In genomic region chr16:12760819-12761611, GRCh38 we compare ENCODE assay signal across 19 cellular contexts. TPM values are rescaled to one million over a fixed set of nuclear protein-coding genes. Genes with fewer than 3 reads are reported as not detected.
DNase-seq lines count a peak whose midpoint lies in the region; ATAC-seq and TF ChIP-seq lines count a peak whose summit lies in the region.
"Had no signal": no experiment of that assay in that cellular context is flagged by ENCODE, and none has a peak within 500 bp of the region (broad histone marks: within the 10 kb centered on the region; RNA-seq: fewer than 3 reads in every experiment).

No MANE protein-coding gene starts in this region.

- no peak overlapping the region for H2AFZ ChIP-seq in OCI-LY7 (ENCODE audit: low read length)
- H2AFZ ChIP-seq: GM23338 had no signal

- H3K4me1 Mint-ChIP-seq in activated CD4-positive, alpha-beta T cell treated with anti-CD3 and anti-CD28 coated beads, Interleukin-2, amount 10 ng/mL, durations not matched to agents 7 days and 5 days, result no peaks in the 10 kb centered on the region

- H4K20me1 ChIP-seq in OCI-LY7 (ENCODE audit: insufficient read depth, low read length), result no peaks in the 10 kb centered on the region

- BruUV-seq in OCI-LY7 (replicated peaks; lab: Mats Ljungman, UMichigan), result no TSS peak

- H3K9me2 ChIP-seq in OCI-LY7 (ENCODE audit: insufficient read depth, low read length), result no peaks in the 10 kb centered on the region

- CTCF ChIA-PET in OCI-LY7 (lab: Charles Lee; ENCODE audit: unreplicated experiment), result no interaction called here
- CTCF ChIA-PET in activated CD4-positive, alpha-beta T cell treated with anti-CD3 and anti-CD28 coated beads, Interleukin-2, amount 10 ng/mL, durations not matched to agents 7 days and 5 days (lab: Charles Lee), result interaction anchor here (0.7 kb wide), 1 partner anchor 1519 kb away, joined by 3 read pairs; no protein-coding TSS in a partner anchor

- H3K4me3 ChIP-seq in OCI-LY7 (ENCODE audit: low read depth, low read length, poor library complexity, severe bottlenecking) (peak overlapping the region; percentile 60), liver (ENCODE audit: low read depth in 1 of 3, low read length in 3 of 3) (no peak overlapping the region), neutrophil (ENCODE audit: low read depth in 1 of 2, low read length in 1 of 2) (no peak overlapping the region)
- H3K4me3 ChIP-seq: BLaER1 treated with 17β-estradiol and CSF1 and Interleukin-3, amounts not matched to agents 10 nM and 100 nM; GM23338 had no signal

- no peak for TF ChIP-seq RAD21 in liver (IDR thresholded peaks at IDR 0.05)

- H3K79me2 ChIP-seq in OCI-LY7 (ENCODE audit: insufficient read depth, low read depth, low read length), result no peaks in the 10 kb centered on the region

- TF ChIP-seq CTCF in OCI-LY7 (conservative IDR thresholded peaks at IDR 0.05; ENCODE audit: low read length) (no peak), liver (IDR thresholded peaks at IDR 0.05; ENCODE audit: low read depth, low read length, missing input control) (no peak), neutrophil (IDR thresholded peaks at IDR 0.05) (no peak)

- intact Hi-C loops in OCI-LY7 (cut with micrococcal nuclease; ENCODE audit: unreplicated experiment), result no loop called here

- no peaks in the 10 kb centered on the region for H3K9me3 Mint-ChIP-seq in activated CD4-positive, alpha-beta T cell treated with anti-CD3 and anti-CD28 coated beads, Interleukin-2, amount 10 ng/mL, durations not matched to agents 7 days and 5 days
- H3K9me3 Mint-ChIP-seq: CD8-positive, alpha-beta T cell; GM23338 had no signal

- H3K9me3 ChIP-seq in OCI-LY7 (ENCODE audit: low read length), result no peaks in the 10 kb centered on the region; the same call in 1 of the 2 replicates
- H3K9me3 ChIP-seq in liver (ENCODE audit: control insufficient read depth in 4 of 4, low read length in 3 of 4), result no peaks in the 10 kb centered on the region
- H3K9me3 ChIP-seq in neutrophil, result no peaks in the 10 kb centered on the region

- peak overlapping the region; percentile 61 for H3K4me2 ChIP-seq in OCI-LY7 (ENCODE audit: low read length)
- H3K4me2 ChIP-seq: GM23338 had no signal

- peaks cover 10% of the 10 kb centered on the region for H3K36me3 Mint-ChIP-seq in activated CD4-positive, alpha-beta T cell treated with anti-CD3 and anti-CD28 coated beads, Interleukin-2, amount 10 ng/mL, durations not matched to agents 7 days and 5 days (ENCODE audit: low read depth)
- H3K36me3 Mint-ChIP-seq: CD8-positive, alpha-beta T cell had no signal

- H3K27ac ChIP-seq in OCI-LY7 (ENCODE audit: low read depth, low read length, poor library complexity, severe bottlenecking), result peak overlapping the region; percentile 67
- peak overlapping the region; percentile 23 to 54 for H3K27ac ChIP-seq in liver (ENCODE audit: low read depth in 1 of 2, low read length in 2 of 2)
- peak overlapping the region; percentile 30 for H3K27ac ChIP-seq in neutrophil
- H3K27ac ChIP-seq: BLaER1 treated with 17β-estradiol and CSF1 and Interleukin-3, amounts not matched to agents 10 nM and 100 nM had no signal

- POLR2A ChIA-PET in OCI-LY7 (lab: Charles Lee), result interaction anchor here (0.7 kb wide), 2 partner anchors 54 to 546 kb away, joined by 3 to 4 read pairs; no protein-coding TSS in a partner anchor
- POLR2A ChIA-PET in activated CD4-positive, alpha-beta T cell treated with anti-CD3 and anti-CD28 coated beads, Interleukin-2, amount 10 ng/mL, durations not matched to agents 7 days and 5 days (lab: Charles Lee), result no interaction called here

- DNase-seq in OCI-LY7 (ENCODE audit: low spot score) (peak; percentile 62), COLO668 (lab: John Stamatoyannopoulos, UW; ENCODE audit: unreplicated experiment) (no peak)
- DNase-seq in NK-92 treated with Interleukin-12 subunit alpha and Interleukin-12 subunit beta, amount 100 ng/mL, for 24 hours (lab: John Stamatoyannopoulos, UW), result no peak
- DNase-seq in activated CD4-positive, alpha-beta T cell treated with anti-CD3 and anti-CD28 coated beads, Interleukin-2, amount 10 ng/mL, durations not matched to agents 7 days and 5 days, result no peak
- DNase-seq: CD8-positive, alpha-beta T cell; COR-L47; DMS 273 treated with DMSO at 0.1 percent for 48 hours; DMS53; DND-41; EL; HCEC 1CT; IMR-90 had no signal

- H3K27ac Mint-ChIP-seq in activated CD4-positive, alpha-beta T cell treated with anti-CD3 and anti-CD28 coated beads, Interleukin-2, amount 10 ng/mL, durations not matched to agents 7 days and 5 days, result no peak overlapping the region
- H3K27ac Mint-ChIP-seq: B cell; CD8-positive, alpha-beta T cell; GM23338 had no signal

- 77% methylated on average over 12 of the region's 12 CpGs for WGBS in liver

- H3K4me1 ChIP-seq in OCI-LY7 (ENCODE audit: insufficient read depth, low read length, poor library complexity, severe bottlenecking) (peaks cover 40% of the 10 kb centered on the region), liver (ENCODE audit: control insufficient read depth in 4 of 4, insufficient read depth in 4 of 4, low read length in 3 of 4) (peaks cover 6 to 36% (median 23%) of the 10 kb centered on the region in 4 donors), neutrophil (ENCODE audit: control insufficient read depth in 1 of 2, insufficient read depth in 1 of 2, low read depth in 1 of 2, low read length in 1 of 2) (no peaks in the 10 kb centered on the region)

- H3K27me3 Mint-ChIP-seq in activated CD4-positive, alpha-beta T cell treated with anti-CD3 and anti-CD28 coated beads, Interleukin-2, amount 10 ng/mL, durations not matched to agents 7 days and 5 days, result no peaks in the 10 kb centered on the region
- H3K27me3 Mint-ChIP-seq: B cell had no signal

- no peaks in the 10 kb centered on the region for H3K27me3 ChIP-seq in liver (ENCODE audit: control insufficient read depth in 4 of 4, insufficient read depth in 4 of 4, low read length in 3 of 4)
- H3K27me3 ChIP-seq in neutrophil, result no peaks in the 10 kb centered on the region
- H3K27me3 ChIP-seq: BLaER1 treated with 17β-estradiol and CSF1 and Interleukin-3, amounts not matched to agents 10 nM and 100 nM had no signal

- H3K36me3 ChIP-seq in OCI-LY7 (ENCODE audit: insufficient read depth, low read length), result peaks cover 6% of the 10 kb centered on the region
- H3K36me3 ChIP-seq in liver (ENCODE audit: control insufficient read depth in 4 of 4, insufficient read depth in 3 of 4, low read depth in 1 of 4, low read length in 3 of 4), result no peaks in the 10 kb centered on the region
- peaks cover 66% of the 10 kb centered on the region for H3K36me3 ChIP-seq in neutrophil

- ATAC-seq in GM21717 (IDR thresholded peaks at IDR 0.05; ENCODE audit: unreplicated experiment), result no peak
- ATAC-seq: CD8-positive, alpha-beta T cell; GM23338 had no signal

- H3K9ac ChIP-seq in liver (ENCODE audit: low read depth in 1 of 2, low read length in 2 of 2), result no peak overlapping the region
- H3K9ac ChIP-seq: BLaER1 treated with 17β-estradiol and CSF1 and Interleukin-3, amounts not matched to agents 10 nM and 100 nM had no signal

- H3K4me3 Mint-ChIP-seq in activated CD4-positive, alpha-beta T cell treated with anti-CD3 and anti-CD28 coated beads, Interleukin-2, amount 10 ng/mL, durations not matched to agents 7 days and 5 days, result no peak overlapping the region
- H3K4me3 Mint-ChIP-seq: B cell; CD8-positive, alpha-beta T cell; GM23338 had no signal

TF ChIP-seq in liver, 16 proteins besides CTCF, POLR2A, EP300 and RAD21:
- TF ChIP-seq MAX (IDR thresholded peaks at IDR 0.05), result peak; percentile 36
- TF ChIP-seq RXRA (IDR thresholded peaks at IDR 0.05), result peak in 1 of 2 donors; percentile 57
- TF ChIP-seq YY1 (IDR thresholded peaks at IDR 0.05), result peak; percentile 35
- TF ChIP-seq ATF3 (IDR thresholded peaks at IDR 0.05), result no peak
- TF ChIP-seq NR2F2 (IDR thresholded peaks at IDR 0.05), result no peak
- peak; percentile 21 to 68 for TF ChIP-seq HNF4A (conservative IDR thresholded peaks at IDR 0.05)
- TF ChIP-seq SP1 (IDR thresholded peaks at IDR 0.05), result no peak

RNA-seq across cellular contexts. Expression of gene CPPED1, which starts 42.7 kb away (rescaled TPM):
- total RNA-seq in OCI-LY7 (2014; rRNA removed; shearing (Covaris generic)), result 8.6 and 9.4 TPM in 2 replicates
- total RNA-seq in OCI-LY7 (2022) (12.3 and 14.2 TPM in 2 replicates), liver (10 to 100 TPM; 19.4 to 26.6 TPM)
- polyA plus RNA-seq in liver, result 10 to 100 TPM; 10.4 to 29.1 TPM
- 10 to 100 TPM; 15.7 to 17.1 TPM for total RNA-seq in activated CD4-positive, alpha-beta T cell treated with anti-CD3 and anti-CD28 coated beads, Interleukin-2, amount 10 ng/mL, durations not matched to agents 7 days and 5 days
- total RNA-seq: HT-29 had no signal
